Comparison of ENCODE assay signal across 8 cellular contexts in the genomic region with DNA sequence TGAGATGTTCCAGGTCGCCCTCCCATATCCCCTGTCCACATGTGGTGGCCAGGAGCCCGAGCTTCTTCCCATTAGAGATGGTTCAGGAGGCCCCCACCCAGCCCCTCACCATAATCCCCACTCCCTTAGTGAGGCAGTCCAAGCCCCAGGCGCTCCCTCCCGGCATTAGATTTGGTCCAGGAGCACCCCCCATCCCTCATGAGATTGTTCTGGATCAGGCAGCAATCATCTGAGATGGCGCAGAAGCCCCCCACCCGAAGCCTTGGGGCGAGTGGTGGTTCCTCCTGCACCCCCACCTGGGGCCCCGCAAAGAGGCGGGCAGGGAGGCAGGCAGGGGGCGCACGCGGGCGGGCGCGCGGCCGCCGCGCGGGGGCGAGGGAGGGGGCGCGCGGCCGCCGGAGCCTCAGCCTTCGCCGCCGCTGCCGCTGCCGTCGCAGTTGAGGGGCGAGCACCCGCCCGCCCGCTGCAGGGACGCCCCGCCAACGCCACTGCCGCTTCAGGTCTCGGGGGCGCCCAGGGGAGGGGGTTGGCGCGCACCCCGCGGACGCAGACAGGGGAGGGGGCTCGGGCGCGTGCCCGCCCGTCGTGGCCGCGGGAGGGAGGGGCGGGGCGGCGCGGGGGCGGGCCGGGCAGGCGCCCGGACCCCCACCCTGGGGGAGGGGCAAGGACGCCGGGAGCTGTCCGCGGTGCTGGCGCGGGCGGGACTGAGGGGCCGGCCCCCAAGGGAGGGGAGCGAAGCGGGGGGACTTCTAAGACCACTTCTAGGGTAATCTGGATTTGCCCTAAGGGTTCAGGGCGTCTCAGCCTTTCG. TPM values are rescaled to one million over a fixed set of nuclear protein-coding genes. Genes with fewer than 3 reads are reported as not detected.
DNase-seq lines count a peak whose midpoint lies in the region; ATAC-seq and TF ChIP-seq lines count a peak whose summit lies in the region.

No MANE protein-coding gene starts in this region.

- TF ChIP-seq CTCF in hepatocyte (IDR thresholded peaks at IDR 0.05; ENCODE audit: poor library complexity): peak; percentile 26
- TF ChIP-seq CTCF in testis (IDR thresholded peaks at IDR 0.05): peak in 1 of 3 experiments; percentile 49

- H3K27ac ChIP-seq in CD4-positive, alpha-beta memory T cell (ENCODE audit: low read depth, low read length): no peak overlapping the region
- H3K27ac ChIP-seq in hepatocyte: no peak overlapping the region
- peak overlapping the region in 1 of 2 donors; percentile 80 for H3K27ac ChIP-seq in testis

- H3K79me2 ChIP-seq in hepatocyte: no peaks in the 10 kb centered on the region

- H3K27me3 Mint-ChIP-seq in CD4-positive, alpha-beta memory T cell: peaks cover 16 to 30% of the 10 kb centered on the region in 2 donors
- H3K27me3 Mint-ChIP-seq in activated CD8-positive, alpha-beta T cell treated with anti-CD3 and anti-CD28 coated beads, Interleukin-2, amount 10 ng/mL, durations not matched to agents 7 days and 5 days (ENCODE audit: low read depth): peaks cover 23% of the 10 kb centered on the region

- CTCF ChIA-PET in CD4-positive, alpha-beta memory T cell (lab: Charles Lee; ENCODE audit: partially characterized antibody): interaction anchor here (0.9 to 1.6 kb wide), 3 partner anchors 11 to 99 kb away, joined by 3 to 5 read pairs (median 4); no protein-coding TSS in a partner anchor
- CTCF ChIA-PET in activated CD8-positive, alpha-beta T cell treated with anti-CD3 and anti-CD28 coated beads, Interleukin-2, amount 10 ng/mL, durations not matched to agents 7 days and 5 days (lab: Charles Lee): interaction anchor here (1.0 kb wide), 2 partner anchors 29 to 67 kb away, joined by 3 read pairs; no protein-coding TSS in a partner anchor

- DNase-seq in CD4-positive, alpha-beta memory T cell: peak in 3 of 5 donors; percentile 13 to 32 (median 16)
- DNase-seq in HuH-7 (ENCODE audit: low spot score): peak; percentile 91
- DNase-seq in activated CD8-positive, alpha-beta T cell treated with anti-CD3 and anti-CD28 coated beads, Interleukin-2, amount 10 ng/mL, durations not matched to agents 7 days and 5 days: peak; percentile 43
- peak; percentile 66 for DNase-seq in hepatocyte (ENCODE audit: low spot score)
- DNase-seq in testis: peak; percentile 57
- no peak for DNase-seq in pons (ENCODE audit: low spot score)

- H3K4me2 ChIP-seq in hepatocyte: peak overlapping the region; percentile 88

- POLR2A ChIA-PET in CD4-positive, alpha-beta memory T cell (lab: Charles Lee; ENCODE audit: partially characterized antibody): no interaction called here
- POLR2A ChIA-PET in activated CD8-positive, alpha-beta T cell treated with anti-CD3 and anti-CD28 coated beads, Interleukin-2, amount 10 ng/mL, durations not matched to agents 7 days and 5 days (lab: Charles Lee): no interaction called here

- peak overlapping the region in 1 of 2 donors; percentile 54 for H3K4me3 ChIP-seq in CD4-positive, alpha-beta memory T cell (ENCODE audit: low read length in 2 of 2)
- H3K4me3 ChIP-seq in hepatocyte (no peak overlapping the region), testis (peak overlapping the region; percentile 49 to 59)

- H3K27ac Mint-ChIP-seq in CD4-positive, alpha-beta memory T cell: peak overlapping the region in 4 of 7 donors; percentile 37 to 93 (median 61)
- H3K27ac Mint-ChIP-seq in activated CD8-positive, alpha-beta T cell treated with anti-CD3 and anti-CD28 coated beads, Interleukin-2, amount 10 ng/mL, durations not matched to agents 7 days and 5 days: no peak overlapping the region

- no peaks in the 10 kb centered on the region for H3K9me2 ChIP-seq in hepatocyte (replicated peaks; ENCODE audit: insufficient read depth)

- peaks cover 9% of the 10 kb centered on the region for H3K27me3 ChIP-seq in CD4-positive, alpha-beta memory T cell (ENCODE audit: insufficient read depth, low read length)
- H3K27me3 ChIP-seq in hepatocyte (no peaks in the 10 kb centered on the region), testis (no peaks in the 10 kb centered on the region)

- intact Hi-C loops in CD4-positive, alpha-beta memory T cell (cut with micrococcal nuclease): no loop called here
- intact Hi-C loops in testis (cut with DNase I; ENCODE audit: low total_unique reads): loop anchor here (2.0 kb wide), 1 partner anchor 71 kb away; a partner anchor contains a TSS

- no peaks in the 10 kb centered on the region for H4K20me1 ChIP-seq in hepatocyte (ENCODE audit: insufficient read depth, poor library complexity, severe bottlenecking)

- peak overlapping the region; percentile 48 to 87 (median 78) for H3K4me3 Mint-ChIP-seq in CD4-positive, alpha-beta memory T cell
- H3K4me3 Mint-ChIP-seq in activated CD8-positive, alpha-beta T cell treated with anti-CD3 and anti-CD28 coated beads, Interleukin-2, amount 10 ng/mL, durations not matched to agents 7 days and 5 days: no peak overlapping the region

- H3K36me3 ChIP-seq in CD4-positive, alpha-beta memory T cell (ENCODE audit: insufficient read depth, low read length): no peaks in the 10 kb centered on the region
- H3K36me3 ChIP-seq in hepatocyte (replicated peaks; ENCODE audit: insufficient read depth, low read depth): no peaks in the 10 kb centered on the region
- H3K36me3 ChIP-seq in testis (ENCODE audit: low read depth, missing control alignments): no peaks in the 10 kb centered on the region

- peaks cover 7 to 26% (median 15%) of the 10 kb centered on the region in 4 donors for H3K4me1 Mint-ChIP-seq in CD4-positive, alpha-beta memory T cell
- peaks cover 14% of the 10 kb centered on the region for H3K4me1 Mint-ChIP-seq in activated CD8-positive, alpha-beta T cell treated with anti-CD3 and anti-CD28 coated beads, Interleukin-2, amount 10 ng/mL, durations not matched to agents 7 days and 5 days (ENCODE audit: low read depth)

- WGBS in hepatocyte (ENCODE audit: low lambda C conversion rate, missing lambda C conversion rate): 4% methylated on average over 10 of the region's 75 CpGs
- 1 to 5% methylated on average over 13 to 44 of the region's 75 CpGs for WGBS in testis, 2 donors

- no peaks in the 10 kb centered on the region for H3K36me3 Mint-ChIP-seq in CD4-positive, alpha-beta memory T cell
- H3K36me3 Mint-ChIP-seq in activated CD8-positive, alpha-beta T cell treated with anti-CD3 and anti-CD28 coated beads, Interleukin-2, amount 10 ng/mL, durations not matched to agents 7 days and 5 days (ENCODE audit: low read depth): no peaks in the 10 kb centered on the region

- no peak overlapping the region for H2AFZ ChIP-seq in hepatocyte

- TF ChIP-seq POLR2A in testis (IDR thresholded peaks at IDR 0.05): no peak

- peaks cover 14% of the 10 kb centered on the region for H3K4me1 ChIP-seq in CD4-positive, alpha-beta memory T cell (ENCODE audit: insufficient read depth, low read length)
- peaks cover 5% of the 10 kb centered on the region for H3K4me1 ChIP-seq in hepatocyte (ENCODE audit: insufficient read depth)
- peaks cover 11% of the 10 kb centered on the region for H3K4me1 ChIP-seq in testis

- H3K9me3 Mint-ChIP-seq in CD4-positive, alpha-beta memory T cell: peaks cover 0 to 11% (median 0%) of the 10 kb centered on the region in 8 donors
- H3K9me3 Mint-ChIP-seq in activated CD8-positive, alpha-beta T cell treated with anti-CD3 and anti-CD28 coated beads, Interleukin-2, amount 10 ng/mL, durations not matched to agents 7 days and 5 days (ENCODE audit: insufficient read depth): no peaks in the 10 kb centered on the region

- no peak for ATAC-seq in activated CD8-positive, alpha-beta T cell treated with anti-CD3 and anti-CD28 coated beads, Interleukin-2, amount 10 ng/mL, durations not matched to agents 7 days and 5 days
- ATAC-seq in HG02938 (IDR thresholded peaks at IDR 0.05; ENCODE audit: unreplicated experiment) (no peak), HG03432 (IDR thresholded peaks at IDR 0.05; ENCODE audit: unreplicated experiment) (no peak)

- no peaks in the 10 kb centered on the region for H3K9me3 ChIP-seq in CD4-positive, alpha-beta memory T cell (ENCODE audit: control insufficient read depth in 1 of 2, low read length in 2 of 2)
- H3K9me3 ChIP-seq in hepatocyte (ENCODE audit: low read depth): no peaks in the 10 kb centered on the region
- H3K9me3 ChIP-seq in testis: no peaks in the 10 kb centered on the region

RNA-seq across cellular contexts. Expression of a gene that starts 46.4 kb away (rescaled TPM):
- 100 to 1,000 TPM; 167 to 170 TPM for total RNA-seq in CD4-positive, alpha-beta memory T cell
- 100 to 1,000 TPM; 137 to 155 TPM for polyA plus RNA-seq in CD4-positive, alpha-beta memory T cell
- total RNA-seq in activated CD8-positive, alpha-beta T cell treated with anti-CD3 and anti-CD28 coated beads, Interleukin-2, amount 10 ng/mL, durations not matched to agents 7 days and 5 days: 100 to 1,000 TPM; 116 to 124 TPM
- total RNA-seq in hepatocyte (22.6 and 44.6 TPM in 2 replicates), testis (10 to 100 TPM; 35.6 to 56.3 TPM)
- polyA plus RNA-seq in hepatocyte (81.3 and 83.6 TPM in 2 replicates), testis (ENCODE audit: insufficient read depth, low read depth, low replicate concordance) (37.2 TPM)
